8 cellular contexts compared by ENCODE assay signal in genomic region chr19:38618590-38619360, GRCh38. TPM values are rescaled to one million over a fixed set of nuclear protein-coding genes. Genes with fewer than 3 reads are reported as not detected.
A peak's percentile ranks its signal among the peaks of the same experiment; 100 is the strongest.
DNase-seq lines count a peak whose midpoint lies in the region; ATAC-seq and TF ChIP-seq lines count a peak whose summit lies in the region.

TSS of gene EIF3K (plus strand) at chr19:38619188. CDS start at chr19:38619269, 81 bp downstream.

- H3K4me1 ChIP-seq in PC-9 (replicated peaks; ENCODE audit: insufficient read depth) (peaks cover 15% of the 10 kb centered on the region), mucosa of descending colon (ENCODE audit: low read depth) (peaks cover 8% of the 10 kb centered on the region)

- intact Hi-C loops in PC-9 (cut with micrococcal nuclease; ENCODE audit: unreplicated experiment), result loop anchor here (1.0 to 5.0 kb wide), 2 partner anchors 74 to 314 kb away; partner anchors contain the start of genes MRPS12 and SARS2
- intact Hi-C loops in mucosa of descending colon (cut with DNase I, micrococcal nuclease), result no loop called here

- H3K36me3 ChIP-seq in PC-9 (ENCODE audit: low read depth), result peaks cover 11% of the 10 kb centered on the region
- peaks cover 2% of the 10 kb centered on the region for H3K36me3 ChIP-seq in mucosa of descending colon (ENCODE audit: low read depth)

- H3K9me3 ChIP-seq in PC-9 (ENCODE audit: insufficient read depth, low read depth) (no peaks in the 10 kb centered on the region), mucosa of descending colon (no peaks in the 10 kb centered on the region)

- H3F3A ChIP-seq in PC-9 (ENCODE audit: insufficient read depth, low read depth), result peaks cover under 1% of the 10 kb centered on the region; the same call in 1 of the 2 replicates

- POLR2A ChIA-PET in PC-9 (lab: Charles Lee; ENCODE audit: unreplicated experiment), result interaction anchor here (0.5 to 0.7 kb wide), 10 partner anchors 28 to 899 kb away, joined by 3 to 18 read pairs (median 4); partner anchors contain the start of genes ACTN4 and ECH1

- DNase-seq in DMS 273 (lab: John Stamatoyannopoulos, UW; ENCODE audit: unreplicated experiment), result peak; percentile 100
- DNase-seq in Jurkat, Clone E6-1 (ENCODE audit: low read depth, low spot score), result peak; percentile 99
- peak; percentile 96 to 99 for DNase-seq in PC-9
- peak; percentile 98 for DNase-seq in activated T-cell treated with anti-CD3 and anti-CD28 coated beads, Interleukin-2, amount 50 U/mL, for 1 hour
- DNase-seq in epithelial cell of prostate (ENCODE audit: low read depth, low spot score), result peak; percentile 88
- peak; percentile 99 to 100 (median 100) for DNase-seq in mucosa of descending colon
- DNase-seq in stimulated activated CD8-positive, alpha-beta memory T cell treated with anti-CD3 and anti-CD28 coated beads, Interleukin-4, amount 100 ng/mL, for 24 hours (ENCODE audit: low read depth), result peak; percentile 98

- no peak for TF ChIP-seq CTCF in PC-9 (conservative IDR thresholded peaks at IDR 0.05)
- no peak for TF ChIP-seq CTCF in mucosa of descending colon (IDR thresholded peaks at IDR 0.05)

- H4K20me1 ChIP-seq in PC-9 (ENCODE audit: insufficient read depth), result no peaks in the 10 kb centered on the region

- no peaks in the 10 kb centered on the region for H3K9me2 ChIP-seq in PC-9 (ENCODE audit: insufficient read depth)

- BruUV-seq in PC-9 (replicated peaks; lab: Mats Ljungman, UMichigan), result no TSS peak

- peak within 1 kb of the TSS; percentile 99 for H3K4me3 ChIP-seq in Jurkat, Clone E6-1 (ENCODE audit: low read length)
- peak within 1 kb of the TSS; percentile 87 for H3K4me3 ChIP-seq in PC-9
- H3K4me3 ChIP-seq in mucosa of descending colon, result peak within 1 kb of the TSS; percentile 83

- ATAC-seq in GM21576 (IDR thresholded peaks at IDR 0.05; ENCODE audit: unreplicated experiment), result peak; percentile 45
- ATAC-seq in mucosa of descending colon, result peak; percentile 94

- H3K27ac ChIP-seq in PC-9 (peak within 1 kb of the TSS; percentile 24), epithelial cell of prostate (peak within 1 kb of the TSS; percentile 65)

- no peaks in the 10 kb centered on the region for H3K27me3 ChIP-seq in PC-9 (ENCODE audit: insufficient read depth, low read depth)

- peak within 1 kb of the TSS; percentile 100 for H3K4me2 ChIP-seq in PC-9

- H2AFZ ChIP-seq in PC-9, result peak within 1 kb of the TSS; percentile 85

- H3K79me2 ChIP-seq in PC-9 (ENCODE audit: low read depth), result peaks cover 23% of the 10 kb centered on the region

- CTCF ChIA-PET in PC-9 (lab: Charles Lee), result interaction anchor here (0.5 to 0.9 kb wide), 7 partner anchors 27 to 314 kb away, joined by 4 to 11 read pairs (median 5); partner anchors contain the start of gene ACTN4

RNA-seq across cellular contexts. Expression of gene EIF3K, which starts in this region (rescaled TPM):
- 487 TPM for polyA plus RNA-seq in Jurkat, Clone E6-1 (2012; ENCODE audit: insufficient read depth, insufficient read length)
- total RNA-seq in PC-9 (2021) (230 and 292 TPM in 2 replicates), mucosa of descending colon (100 to 1,000 TPM; 338 to 393 (median 350) TPM)

Comparison
In these comparisons a context has a peak if more than half of its experiments do, and no peak if none do; other contexts are left out.
1. Peak in every context shown above with its lines: DNase-seq, ATAC-seq, H3K4me3 ChIP-seq and H3K27ac ChIP-seq.